Comparison of ENCODE assay signal across 16 cellular contexts in genomic region chr1:224541901-224542610, GRCh38.
DNase-seq lines count a peak whose midpoint lies in the region; ATAC-seq and TF ChIP-seq lines count a peak whose summit lies in the region.
"Had no signal": no experiment of that assay in that cellular context is flagged by ENCODE, and none has a peak within 500 bp of the region (broad histone marks: within the 10 kb centered on the region; RNA-seq: fewer than 3 reads in every experiment).

No MANE protein-coding gene starts in this region.

- no peaks in the 10 kb centered on the region for H3K36me3 Mint-ChIP-seq in neural progenitor cell

- TF ChIP-seq CTCF in DND-41 (IDR thresholded peaks at IDR 0.05; ENCODE audit: borderline replicate concordance, extremely low read depth, low read length, poor library complexity, severe bottlenecking) (no peak), neural progenitor cell (IDR thresholded peaks at IDR 0.05) (no peak)

- H3K4me3 ChIP-seq in DND-41 (ENCODE audit: low read depth in 1 of 2, low read length in 2 of 2) (no peak overlapping the region), neural progenitor cell (no peak overlapping the region)
- H3K4me3 ChIP-seq: ascending aorta, left ventricle myocardium inferior had no signal

- H3K36me3 ChIP-seq in DND-41 (ENCODE audit: insufficient read depth, low read length) (no peaks in the 10 kb centered on the region), neural progenitor cell (no peaks in the 10 kb centered on the region)
- H3K36me3 ChIP-seq: ascending aorta, left ventricle myocardium inferior had no signal

- peaks cover 3% of the 10 kb centered on the region for H3K27me3 Mint-ChIP-seq in neural progenitor cell (ENCODE audit: insufficient read depth, low read depth)

- H3K4me3 Mint-ChIP-seq in neural progenitor cell, result no peak overlapping the region
- H3K4me3 Mint-ChIP-seq: naive thymus-derived CD8-positive, alpha-beta T cell had no signal

- no peak overlapping the region for H3K4me2 ChIP-seq in DND-41 (ENCODE audit: insufficient read depth, low read length)
- H3K4me2 ChIP-seq in neural progenitor cell, result no peak overlapping the region

- H4K20me1 ChIP-seq in DND-41 (ENCODE audit: insufficient read depth, low read length) (no peaks in the 10 kb centered on the region), neural progenitor cell (ENCODE audit: low read depth) (no peaks in the 10 kb centered on the region)

- H3K4me1 ChIP-seq in DND-41 (ENCODE audit: insufficient read depth, low read length), result peaks cover 70% of the 10 kb centered on the region
- H3K4me1 ChIP-seq in neural progenitor cell, result no peaks in the 10 kb centered on the region
- H3K4me1 ChIP-seq: ascending aorta, left ventricle myocardium inferior had no signal

- H3K9me3 ChIP-seq in DND-41 (ENCODE audit: insufficient read depth, low read length, severe bottlenecking) (no peaks in the 10 kb centered on the region), neural progenitor cell (ENCODE audit: low read depth) (no peaks in the 10 kb centered on the region)
- H3K9me3 ChIP-seq: ascending aorta, left ventricle myocardium inferior had no signal

- H3K27ac ChIP-seq in DND-41 (ENCODE audit: low read length), result peak overlapping the region; percentile 96
- H3K27ac ChIP-seq in neural progenitor cell, result no peak overlapping the region
- H3K27ac ChIP-seq: ascending aorta, left ventricle myocardium inferior had no signal

- H3K9ac ChIP-seq in DND-41 (ENCODE audit: low read depth, low read length) (no peak overlapping the region), neural progenitor cell (no peak overlapping the region)

- H2AFZ ChIP-seq in DND-41 (ENCODE audit: low read depth, low read length) (0 out of 2 replicates have a peak overlapping the region, but pooled peaks have one; percentile 9), neural progenitor cell (replicated peaks) (no peak overlapping the region)

- H3F3A ChIP-seq in neural progenitor cell (ENCODE audit: low read depth), result no peaks in the 10 kb centered on the region

- ATAC-seq in DND-41 (ENCODE audit: insufficient read depth, low read depth), result no peak
- ATAC-seq in GM21381 (IDR thresholded peaks at IDR 0.05; ENCODE audit: unreplicated experiment), result no peak
- no peak for ATAC-seq in GM21360 (IDR thresholded peaks at IDR 0.05; ENCODE audit: unreplicated experiment)

- H3K27me3 ChIP-seq in DND-41 (ENCODE audit: insufficient read depth, low read length, poor library complexity) (no peaks in the 10 kb centered on the region), neural progenitor cell (no peaks in the 10 kb centered on the region)
- H3K27me3 ChIP-seq: ascending aorta had no signal

- H3K27ac Mint-ChIP-seq in neural progenitor cell, result peak overlapping the region; percentile 47
- H3K27ac Mint-ChIP-seq: naive thymus-derived CD8-positive, alpha-beta T cell had no signal

- H3K79me2 ChIP-seq in DND-41 (ENCODE audit: insufficient read depth, low read length) (no peaks in the 10 kb centered on the region), neural progenitor cell (ENCODE audit: low read depth) (no peaks in the 10 kb centered on the region)

- H3K4me1 Mint-ChIP-seq in neural progenitor cell, result peaks cover 11% of the 10 kb centered on the region

- DNase-seq in DND-41 (no peak), RPMI7951 (ENCODE audit: low read depth) (peak; percentile 68), dermis blood vessel endothelial cell (peak; percentile 75), neural progenitor cell (ENCODE audit: low spot score) (no peak), putamen (ENCODE audit: low spot score) (no peak), NCI-H1694 treated with DMSO at 0.1 percent for 48 hours (lab: John Stamatoyannopoulos, UW) (no peak)
- DNase-seq: activated CD4-positive, CD25-positive, alpha-beta regulatory T cell; activated effector memory CD4-positive, alpha-beta T cell treated with anti-CD3 and anti-CD28 coated beads, Interleukin-2, amount 50 U/mL, for 16 hours; left ventricle myocardium inferior; naive thymus-derived CD8-positive, alpha-beta T cell; NCI-H1930; NCI-H524; retina had no signal

- H3K9me3 Mint-ChIP-seq in neural progenitor cell, result no peaks in the 10 kb centered on the region
- H3K9me3 Mint-ChIP-seq: naive thymus-derived CD8-positive, alpha-beta T cell had no signal

Comparison
In these comparisons a context has a peak if more than half of its experiments do, and no peak if none do; other contexts are left out.
1. DNase-seq: peak in RPMI7951 (single experiment) and dermis blood vessel endothelial cell (single experiment); none in DND-41 (single experiment), neural progenitor cell (single experiment), putamen (single experiment) and NCI-H1694 treated with DMSO at 0.1 percent for 48 hours (single experiment).